In genomic region chr22:38131399-38131798, GRCh38 we compare ENCODE assay signal across 24 cellular contexts. TPM values are rescaled to one million over a fixed set of nuclear protein-coding genes. Genes with fewer than 3 reads are reported as not detected.
"Had no signal": no experiment of that assay in that cellular context is flagged by ENCODE, and none has a peak within 500 bp of the region (broad histone marks: within the 10 kb centered on the region; RNA-seq: fewer than 3 reads in every experiment).

No MANE protein-coding gene starts in this region.

- H3K36me3 ChIP-seq: thyroid gland, uterus had no signal

- H3K9me3 ChIP-seq: heart left ventricle, left lung, neutrophil, stomach, thyroid gland, upper lobe of left lung, uterus had no signal

- H3K4me1 ChIP-seq: left lung, thyroid gland, upper lobe of left lung, uterus had no signal

- ATAC-seq: left lung had no signal

- H3K4me3 Mint-ChIP-seq: naive B cell, nephron progenitor cell had no signal

- H3K9me3 Mint-ChIP-seq: naive B cell, nephron progenitor cell had no signal

- H3K27me3 Mint-ChIP-seq: naive B cell had no signal

- H3K4me1 Mint-ChIP-seq: naive B cell had no signal

- H3K27me3 ChIP-seq: dorsolateral prefrontal cortex, heart left ventricle, left lung, neutrophil, stomach, thyroid gland, upper lobe of left lung, uterus had no signal

- H3K27ac Mint-ChIP-seq: naive B cell, nephron progenitor cell had no signal

- H3K4me3 ChIP-seq: dorsolateral prefrontal cortex, heart left ventricle, left lung, lung, stomach, thyroid gland, upper lobe of left lung, uterus had no signal

- DNase-seq: central memory CD4-positive, alpha-beta T cell; cortex of kidney; dorsolateral prefrontal cortex; effector CD8-positive, alpha-beta T cell; foreskin melanocyte; heart left ventricle; hypothalamus; left lung; mesenchymal stem cell; midbrain; naive B cell; nephron progenitor cell; small intestine; stimulated activated CD4-positive, alpha-beta T cell treated with anti-CD3 and anti-CD28 coated beads, Interleukin-12 subunit alpha, Interleukin-12 subunit beta, amount 100 ng/mL, for 4 hours; stimulated activated naive CD4-positive, alpha-beta T cell; stomach; substantia nigra; thyroid gland; upper lobe of left lung; uterus had no signal

- H3K27ac ChIP-seq: left lung, neutrophil, stomach had no signal

RNA-seq across cellular contexts. Expression of gene SLC16A8, which starts 47.4 kb away (rescaled TPM):
- total RNA-seq: glomerular endothelial cell, heart left ventricle, osteocyte, stomach had no signal
